ENCODE assay signal across 20 cellular contexts in the genomic region with DNA sequence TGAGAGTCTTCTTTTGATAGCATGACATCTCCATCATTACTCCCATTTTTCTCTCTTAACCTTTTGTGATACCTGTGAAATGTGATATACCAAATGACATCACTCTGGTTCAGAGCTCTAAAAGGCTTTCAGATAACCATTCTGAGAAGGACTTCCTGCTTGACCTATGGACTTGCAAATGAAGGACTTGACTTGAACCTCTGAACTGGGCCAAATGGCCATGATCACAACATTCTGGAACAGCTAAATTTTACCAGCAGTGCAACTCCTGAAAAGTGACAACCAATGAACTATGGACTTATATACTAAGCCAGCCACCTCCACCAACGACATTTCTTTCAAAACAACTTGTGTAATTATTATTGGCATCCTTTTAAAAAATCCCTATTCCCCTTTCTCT.
DNase-seq lines count a peak whose midpoint lies in the region; ATAC-seq, FAIRE-seq and TF ChIP-seq lines count a peak whose summit lies in the region.
"Had no signal": no experiment of that assay in that cellular context is flagged by ENCODE, and none has a peak within 500 bp of the region (broad histone marks: within the 10 kb centered on the region; RNA-seq: fewer than 3 reads in every experiment).

No MANE protein-coding gene starts in this region.

- H3K9me3 Mint-ChIP-seq in activated T-helper 17 cell treated with anti-CD3 and anti-CD28 coated beads, Interleukin-2, amount 50 U/mL, for 72 hours: no peaks in the 10 kb centered on the region
- H3K9me3 Mint-ChIP-seq: CD8-positive, alpha-beta T cell had no signal

- no peak for FAIRE-seq in small intestine (lab: Jason Lieb, UNC)
- FAIRE-seq: GM12878, HTR-8/SVneo had no signal

- H2AFZ ChIP-seq in SK-N-SH (ENCODE audit: low read depth): peak overlapping the region; percentile 22; the same call in 1 of the 2 replicates

- H3K4me3 ChIP-seq in SK-N-SH (ENCODE audit: low read depth in 2 of 2, low read length in 1 of 2) (no peak overlapping the region), small intestine (ENCODE audit: low read depth in 1 of 2, low read length in 2 of 2) (no peak overlapping the region)
- H3K4me3 ChIP-seq: BLaER1 treated with 17β-estradiol and CSF1 and Interleukin-3, amounts not matched to agents 10 nM and 100 nM; GM12878 had no signal

- H3K27ac Mint-ChIP-seq in activated T-helper 17 cell treated with anti-CD3 and anti-CD28 coated beads, Interleukin-2, amount 50 U/mL, for 72 hours: no peak overlapping the region
- H3K27ac Mint-ChIP-seq: B cell; CD8-positive, alpha-beta T cell had no signal

- H3K27me3 ChIP-seq in SK-N-SH (ENCODE audit: insufficient read depth): no peaks in the 10 kb centered on the region
- no peaks in the 10 kb centered on the region for H3K27me3 ChIP-seq in small intestine (ENCODE audit: control insufficient read depth in 2 of 2, insufficient read depth in 2 of 2, low read length in 2 of 2)
- H3K27me3 ChIP-seq: BLaER1 treated with 17β-estradiol and CSF1 and Interleukin-3, amounts not matched to agents 10 nM and 100 nM had no signal

- CTCF ChIA-PET in SK-N-SH (lab: Yijun Ruan, JAX): no interaction called here

- no peak for TF ChIP-seq CTCF in SK-N-SH (IDR thresholded peaks at IDR 0.05)

- H3K4me1 Mint-ChIP-seq in activated T-helper 17 cell treated with anti-CD3 and anti-CD28 coated beads, Interleukin-2, amount 50 U/mL, for 72 hours: no peaks in the 10 kb centered on the region
- H3K4me1 Mint-ChIP-seq: B cell had no signal

- no peak overlapping the region for H3K9ac ChIP-seq in SK-N-SH
- H3K9ac ChIP-seq: BLaER1 treated with 17β-estradiol and CSF1 and Interleukin-3, amounts not matched to agents 10 nM and 100 nM had no signal

- no peak for ATAC-seq in SK-N-SH treated with all-trans-retinoic acid at 6 μM for 48 hours
- peak; percentile 77 for ATAC-seq in left colon
- no peak for ATAC-seq in activated T-helper 17 cell treated with anti-CD3 and anti-CD28 coated beads, Interleukin-2, amount 50 U/mL, for 72 hours (replicated peaks)
- ATAC-seq: CD8-positive, alpha-beta T cell; GM12878; HCT116 had no signal

- H3K4me1 ChIP-seq in SK-N-SH (ENCODE audit: control insufficient read depth in 1 of 2, insufficient read depth in 2 of 2, low read depth in 1 of 2, low read length in 1 of 2) (no peaks in the 10 kb centered on the region; a peak in 1 of 4 replicates), small intestine (ENCODE audit: control insufficient read depth in 2 of 2, insufficient read depth in 1 of 2, low read depth in 1 of 2, low read length in 1 of 2) (peaks cover 0 to 4% of the 10 kb centered on the region in 2 donors)

- no peaks in the 10 kb centered on the region for H3K36me3 Mint-ChIP-seq in activated T-helper 17 cell treated with anti-CD3 and anti-CD28 coated beads, Interleukin-2, amount 50 U/mL, for 72 hours (ENCODE audit: low read depth)
- H3K36me3 Mint-ChIP-seq: CD8-positive, alpha-beta T cell had no signal

- H3K9me3 ChIP-seq in SK-N-SH (peaks cover 3% of the 10 kb centered on the region; the same call in 1 of the 2 replicates), small intestine (ENCODE audit: control insufficient read depth, low read depth) (no peaks in the 10 kb centered on the region)
- H3K9me3 ChIP-seq: BLaER1 treated with 17β-estradiol and CSF1 and Interleukin-3, amounts not matched to agents 10 nM and 100 nM had no signal

- H4K20me1 ChIP-seq in SK-N-SH (ENCODE audit: insufficient read depth): no peaks in the 10 kb centered on the region
- H4K20me1 ChIP-seq: BLaER1 treated with 17β-estradiol and CSF1 and Interleukin-3, amounts not matched to agents 10 nM and 100 nM had no signal

- no peak for TF ChIP-seq RAD21 in SK-N-SH (IDR thresholded peaks at IDR 0.05; ENCODE audit: low read length)

- H3K27me3 Mint-ChIP-seq in activated T-helper 17 cell treated with anti-CD3 and anti-CD28 coated beads, Interleukin-2, amount 50 U/mL, for 72 hours: peaks cover 13% of the 10 kb centered on the region

- intact Hi-C loops in left colon (cut with DNase I, micrococcal nuclease): no loop called here

- H3K4me2 ChIP-seq in SK-N-SH: no peak overlapping the region
- H3K4me2 ChIP-seq: BLaER1 treated with 17β-estradiol and CSF1 and Interleukin-3, amounts not matched to agents 10 nM and 100 nM had no signal

- no peak for TF ChIP-seq EP300 in SK-N-SH (IDR thresholded peaks at IDR 0.05; ENCODE audit: borderline replicate concordance in 1 of 2, low read depth in 1 of 2, low read length in 1 of 2)

- H3K36me3 ChIP-seq in SK-N-SH (replicated peaks in 1 of 2; ENCODE audit: control insufficient read depth in 1 of 2, insufficient read depth in 2 of 2, low read length in 1 of 2) (no peaks in the 10 kb centered on the region), small intestine (ENCODE audit: control insufficient read depth in 2 of 2, insufficient read depth in 2 of 2, low read length in 2 of 2) (no peaks in the 10 kb centered on the region)
- H3K36me3 ChIP-seq: BLaER1 treated with 17β-estradiol and CSF1 and Interleukin-3, amounts not matched to agents 10 nM and 100 nM had no signal

- H3K27ac ChIP-seq in SK-N-SH (ENCODE audit: low read depth in 2 of 2, low read length in 1 of 2) (no peak overlapping the region), small intestine (ENCODE audit: low read depth in 1 of 2, low read length in 1 of 2) (no peak overlapping the region)
- H3K27ac ChIP-seq: BLaER1 treated with 17β-estradiol and CSF1 and Interleukin-3, amounts not matched to agents 10 nM and 100 nM had no signal

- no peaks in the 10 kb centered on the region for H3K9me2 ChIP-seq in SK-N-SH

- H3K79me2 ChIP-seq in SK-N-SH (ENCODE audit: insufficient read depth): no peaks in the 10 kb centered on the region

- peaks cover 5% of the 10 kb centered on the region for H3F3A ChIP-seq in SK-N-SH (replicated peaks; ENCODE audit: insufficient read depth)

- H3K4me3 Mint-ChIP-seq in activated T-helper 17 cell treated with anti-CD3 and anti-CD28 coated beads, Interleukin-2, amount 50 U/mL, for 72 hours: no peak overlapping the region
- H3K4me3 Mint-ChIP-seq: B cell; CD8-positive, alpha-beta T cell; HFFc6 had no signal

- DNase-seq in SK-N-SH (no peak), DMS53 treated with DMSO at 0.1 percent for 48 hours (lab: John Stamatoyannopoulos, UW; ENCODE audit: unreplicated experiment) (peak; percentile 61), left colon (no peak), small intestine (peak; percentile 52), SKM-1 (lab: John Stamatoyannopoulos, UW; ENCODE audit: unreplicated experiment) (no peak)
- DNase-seq: CD8-positive, alpha-beta T cell; COR-L47; DMS 273 treated with DMSO at 0.1 percent for 48 hours; DND-41; EL; GOT3; H7; HFFc6 had no signal

- WGBS in SK-N-SH (ENCODE audit: low lambda C conversion rate): 13% methylated on average over 1 of the region's 1 CpG
- WGBS in small intestine, 3 donors: 17 to 59% (median 30%) methylated on average over 1 of the region's 1 CpG

- POLR2A ChIA-PET in SK-N-SH (lab: Yijun Ruan, JAX): no interaction called here

TF ChIP-seq in SK-N-SH, 30 proteins besides CTCF, POLR2A, EP300 and RAD21 (continues in another document):
- TF ChIP-seq MEF2A (IDR thresholded peaks at IDR 0.05; ENCODE audit: borderline replicate concordance, low read depth): no peak
- TF ChIP-seq FOXM1 (IDR thresholded peaks at IDR 0.05; ENCODE audit: low read depth): no peak
- no peak for TF ChIP-seq NRF1 (IDR thresholded peaks at IDR 0.05; ENCODE audit: low read depth, low read length)
- TF ChIP-seq JUND (IDR thresholded peaks at IDR 0.05): no peak
- no peak for TF ChIP-seq ELF1 (IDR thresholded peaks at IDR 0.05)
- TF ChIP-seq USF2 (IDR thresholded peaks at IDR 0.05; ENCODE audit: borderline replicate concordance, low read depth, low read length): no peak
- no peak for TF ChIP-seq RXRA (IDR thresholded peaks at IDR 0.05; ENCODE audit: borderline replicate concordance, low read depth)

TF ChIP-seq in SK-N-SH treated with all-trans-retinoic acid at 6 μM for 48 hours, 23 proteins besides CTCF, POLR2A, EP300 and RAD21:
- TF ChIP-seq ESRRG (CRISPR knock-in tag; IDR thresholded peaks at IDR 0.05): no peak
- TF ChIP-seq PPARA (CRISPR knock-in tag; IDR thresholded peaks at IDR 0.05; ENCODE audit: borderline replicate concordance): no peak
- no peak for TF ChIP-seq BACH2 (CRISPR knock-in tag; IDR thresholded peaks at IDR 0.05; ENCODE audit: borderline replicate concordance)
- no peak for TF ChIP-seq POU6F1 (CRISPR knock-in tag; IDR thresholded peaks at IDR 0.05; ENCODE audit: borderline replicate concordance, low read depth)
- no peak for TF ChIP-seq CSDC2 (CRISPR knock-in tag; IDR thresholded peaks at IDR 0.05)
- no peak for TF ChIP-seq ZFP30 (CRISPR knock-in tag; IDR thresholded peaks at IDR 0.05)
TF ChIP-seq in SK-N-SH treated with all-trans-retinoic acid at 6 μM for 48 hours: peak in this region for 0.

Comparison
In these comparisons a context has a peak if more than half of its experiments do, and no peak if none do; other contexts are left out.
1. DNase-seq: peak in DMS53 treated with DMSO at 0.1 percent for 48 hours (single experiment) and small intestine (single experiment); none in SK-N-SH (single experiment), left colon (0 of 2) and SKM-1 (single experiment).